8 cellular contexts compared by ENCODE assay signal in the genomic region with DNA sequence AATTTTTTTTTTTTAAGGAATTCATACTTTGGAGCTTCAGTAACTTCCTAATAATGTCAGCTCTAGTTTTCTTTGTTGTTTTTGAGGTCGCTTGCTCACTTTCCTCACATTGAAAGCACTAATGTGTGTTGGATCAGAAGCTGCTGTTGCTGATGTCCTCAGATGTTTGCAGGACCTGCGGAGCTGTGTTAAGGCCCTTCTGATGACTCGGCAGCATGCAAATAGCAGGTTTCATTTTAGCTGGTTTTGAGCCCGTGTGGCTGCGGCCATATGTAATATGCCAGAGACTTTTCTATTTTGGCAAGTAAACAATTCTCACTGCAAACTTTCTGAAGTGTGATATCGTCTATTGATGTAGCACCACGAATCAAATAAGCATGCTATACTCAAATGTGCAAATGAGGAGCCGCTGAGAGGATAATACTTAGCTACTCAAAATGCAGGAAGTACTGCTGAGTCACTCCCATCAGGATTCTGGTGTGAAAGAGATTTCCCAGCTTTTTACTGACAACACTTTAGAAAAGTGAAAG.
A peak's percentile ranks its signal among the peaks of the same experiment; 100 is the strongest.
DNase-seq lines count a peak whose midpoint lies in the region; ATAC-seq and TF ChIP-seq lines count a peak whose summit lies in the region.

No MANE protein-coding gene starts in this region.

- H3K4me2 ChIP-seq in MM.1S (ENCODE audit: low read depth, low read length) = no peak overlapping the region
- peak overlapping the region; percentile 19 for H3K4me2 ChIP-seq in neural progenitor cell

- H3K9me2 ChIP-seq in MM.1S (replicated peaks; ENCODE audit: insufficient read depth, low read length) = no peaks in the 10 kb centered on the region

- peaks cover 16% of the 10 kb centered on the region for H3K4me1 Mint-ChIP-seq in endothelial cell (ENCODE audit: unreplicated experiment)
- H3K4me1 Mint-ChIP-seq in neural progenitor cell = peaks cover 20% of the 10 kb centered on the region

- DNase-seq in DMS153 treated with DMSO at 0.1 percent for 48 hours (lab: John Stamatoyannopoulos, UW; ENCODE audit: unreplicated experiment) = peak; percentile 34
- peak; percentile 10 for DNase-seq in MM.1S
- no peak for DNase-seq in endothelial cell (ENCODE audit: low spot score)
- DNase-seq in neural progenitor cell (ENCODE audit: low spot score) = no peak
- no peak for DNase-seq in activated CD4-positive, CD25-positive, alpha-beta regulatory T cell (lab: John Stamatoyannopoulos, UW)
- no peak for DNase-seq in NCI-H1092 (lab: John Stamatoyannopoulos, UW)
- no peak for DNase-seq in H7

- H3K27ac Mint-ChIP-seq in endothelial cell (ENCODE audit: unreplicated experiment) (peak overlapping the region; percentile 77), neural progenitor cell (peak overlapping the region; percentile 46)

- peaks cover 7% of the 10 kb centered on the region for H3K27me3 Mint-ChIP-seq in endothelial cell (ENCODE audit: unreplicated experiment)
- peaks cover 2% of the 10 kb centered on the region for H3K27me3 Mint-ChIP-seq in neural progenitor cell (ENCODE audit: insufficient read depth, low read depth)

- H4K20me1 ChIP-seq in MM.1S (ENCODE audit: insufficient read depth, low read length) = no peaks in the 10 kb centered on the region
- H4K20me1 ChIP-seq in neural progenitor cell (ENCODE audit: low read depth) = no peaks in the 10 kb centered on the region

- H3K79me2 ChIP-seq in MM.1S (ENCODE audit: low read length) = no peaks in the 10 kb centered on the region
- no peaks in the 10 kb centered on the region for H3K79me2 ChIP-seq in neural progenitor cell (ENCODE audit: low read depth)

- no peak overlapping the region for H2AFZ ChIP-seq in MM.1S (ENCODE audit: low read length)
- H2AFZ ChIP-seq in neural progenitor cell (replicated peaks) = no peak overlapping the region

- no peak overlapping the region for H3K27ac ChIP-seq in MM.1S (ENCODE audit: low read length)
- H3K27ac ChIP-seq in neural progenitor cell = no peak overlapping the region

- peak; percentile 72 for ATAC-seq in GM21576 (IDR thresholded peaks at IDR 0.05; ENCODE audit: unreplicated experiment)

- H3K9me3 ChIP-seq in MM.1S (replicated peaks; ENCODE audit: insufficient read depth, low read length) = no peaks in the 10 kb centered on the region
- no peaks in the 10 kb centered on the region for H3K9me3 ChIP-seq in neural progenitor cell (ENCODE audit: low read depth)

- no peak overlapping the region for H3K4me3 ChIP-seq in MM.1S (ENCODE audit: low read length)
- H3K4me3 ChIP-seq in neural progenitor cell = no peak overlapping the region
- no peak overlapping the region for H3K4me3 ChIP-seq in H7 (ENCODE audit: insufficient read depth, low read depth, low read length)

- H3K36me3 Mint-ChIP-seq in endothelial cell (ENCODE audit: low read depth, unreplicated experiment) (peaks cover 83% of the 10 kb centered on the region), neural progenitor cell (peaks cover 58% of the 10 kb centered on the region)

- H3K4me1 ChIP-seq in MM.1S (ENCODE audit: low read length) (no peaks in the 10 kb centered on the region), neural progenitor cell (peaks cover 10% of the 10 kb centered on the region)

- TF ChIP-seq CTCF in MM.1S (IDR thresholded peaks at IDR 0.05; ENCODE audit: low read length) (no peak), endothelial cell (IDR thresholded peaks at IDR 0.05; ENCODE audit: unreplicated experiment) (no peak), neural progenitor cell (IDR thresholded peaks at IDR 0.05) (no peak)

- no peaks in the 10 kb centered on the region for H3F3A ChIP-seq in MM.1S (ENCODE audit: insufficient read depth, low read length)
- H3F3A ChIP-seq in neural progenitor cell (ENCODE audit: low read depth) = peaks cover 3% of the 10 kb centered on the region

- H3K9me3 Mint-ChIP-seq in endothelial cell (ENCODE audit: unreplicated experiment) (no peaks in the 10 kb centered on the region), neural progenitor cell (no peaks in the 10 kb centered on the region)

- H3K27me3 ChIP-seq in MM.1S (replicated peaks; ENCODE audit: insufficient read depth, low read length) = no peaks in the 10 kb centered on the region
- H3K27me3 ChIP-seq in neural progenitor cell = no peaks in the 10 kb centered on the region
- H3K27me3 ChIP-seq in H7 (ENCODE audit: control insufficient read depth, insufficient read depth, low read length) = no peaks in the 10 kb centered on the region

- H3K9ac ChIP-seq in MM.1S (ENCODE audit: low read length) = no peak overlapping the region
- no peak overlapping the region for H3K9ac ChIP-seq in neural progenitor cell

- H3K36me3 ChIP-seq in MM.1S (replicated peaks; ENCODE audit: insufficient read depth, low read length) = no peaks in the 10 kb centered on the region
- H3K36me3 ChIP-seq in neural progenitor cell = no peaks in the 10 kb centered on the region
- H3K36me3 ChIP-seq in H7 (replicated peaks; ENCODE audit: control insufficient read depth, insufficient read depth, low read length) = peaks cover 25% of the 10 kb centered on the region

- H3K4me3 Mint-ChIP-seq in endothelial cell (ENCODE audit: unreplicated experiment) (no peak overlapping the region), neural progenitor cell (no peak overlapping the region)

Comparison
In these comparisons a context has a peak if more than half of its experiments do, and no peak if none do; other contexts are left out.
1. DNase-seq: peak in DMS153 treated with DMSO at 0.1 percent for 48 hours (single experiment) and MM.1S (single experiment); none in endothelial cell (single experiment), neural progenitor cell (single experiment), activated CD4-positive, CD25-positive, alpha-beta regulatory T cell (0 of 4), NCI-H1092 (single experiment) and H7 (single experiment).